ENCODE assay signal across 7 cellular contexts in the genomic region with DNA sequence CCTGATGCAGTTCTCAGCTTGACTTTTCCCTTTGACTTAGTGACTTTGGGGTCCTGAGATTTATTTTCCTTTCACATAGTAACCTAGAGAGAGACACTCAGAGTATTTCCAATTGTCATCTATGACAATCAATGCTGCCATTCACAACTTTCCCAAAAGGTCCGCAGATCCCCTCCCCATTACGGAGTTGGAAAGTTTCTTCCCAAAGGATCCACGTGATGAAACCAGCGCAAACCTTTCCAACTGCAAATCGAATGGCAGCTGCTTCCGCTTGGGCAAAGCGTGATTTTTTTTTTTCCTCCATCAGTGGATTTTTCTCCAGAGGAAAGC. TPM values are rescaled to one million over a fixed set of nuclear protein-coding genes. Genes with fewer than 3 reads are reported as not detected.
DNase-seq lines count a peak whose midpoint lies in the region; ATAC-seq lines count a peak whose summit lies in the region.

No MANE protein-coding gene starts in this region.

- no peaks in the 10 kb centered on the region for H3K36me3 ChIP-seq in NT2/D1 (ENCODE audit: insufficient read depth, insufficient read length, low read length)

- peak overlapping the region; percentile 85 to 94 for H3K4me3 Mint-ChIP-seq in effector memory CD8-positive, alpha-beta T cell
- peak overlapping the region; percentile 90 to 96 (median 94) for H3K4me3 Mint-ChIP-seq in naive B cell

- no peaks in the 10 kb centered on the region for H3K36me3 Mint-ChIP-seq in effector memory CD8-positive, alpha-beta T cell (ENCODE audit: insufficient read depth)
- no peaks in the 10 kb centered on the region for H3K36me3 Mint-ChIP-seq in naive B cell

- peaks cover 5% of the 10 kb centered on the region; the same call in 1 of the 2 replicates for H3K9me3 ChIP-seq in NT2/D1 (ENCODE audit: insufficient read depth, low read length)

- peaks cover 15 to 20% of the 10 kb centered on the region in 2 donors for H3K4me1 Mint-ChIP-seq in effector memory CD8-positive, alpha-beta T cell (ENCODE audit: low read depth in 2 of 2)
- peaks cover 5 to 33% (median 12%) of the 10 kb centered on the region in 3 donors for H3K4me1 Mint-ChIP-seq in naive B cell

- H3K4me3 ChIP-seq in NT2/D1 (ENCODE audit: insufficient read length, low read depth), result peak overlapping the region; percentile 88

- H3K9me3 Mint-ChIP-seq in effector memory CD8-positive, alpha-beta T cell, result no peaks in the 10 kb centered on the region
- H3K9me3 Mint-ChIP-seq in naive B cell, result no peaks in the 10 kb centered on the region

- H3K27ac Mint-ChIP-seq in effector memory CD8-positive, alpha-beta T cell, result peak overlapping the region; percentile 89 to 92
- peak overlapping the region; percentile 84 to 98 (median 91) for H3K27ac Mint-ChIP-seq in naive B cell

- no peak for DNase-seq in NT2/D1 (ENCODE audit: low read depth, low spot score)
- no peak for DNase-seq in effector memory CD8-positive, alpha-beta T cell
- no peak for DNase-seq in naive B cell
- no peak for DNase-seq in SK-N-DZ (ENCODE audit: low spot score)
- no peak for DNase-seq in stimulated activated CD8-positive, alpha-beta memory T cell treated with anti-CD3 and anti-CD28 coated beads, Interleukin-4, amount 100 ng/mL, for 48 hours

- no peaks in the 10 kb centered on the region for H3K27me3 Mint-ChIP-seq in effector memory CD8-positive, alpha-beta T cell
- H3K27me3 Mint-ChIP-seq in naive B cell, result peaks cover 0 to 4% (median 0%) of the 10 kb centered on the region in 3 donors

- H3K9ac ChIP-seq in NT2/D1 (ENCODE audit: insufficient read length, low read depth), result peak overlapping the region; percentile 96

- ATAC-seq in GM19324 (IDR thresholded peaks at IDR 0.05; ENCODE audit: low FRiP score, unreplicated experiment) (peak; percentile 4), naive B cell (ENCODE audit: low read depth in 2 of 2) (no peak), GM21515 (IDR thresholded peaks at IDR 0.05; ENCODE audit: unreplicated experiment) (no peak)
- peak; percentile 2 for ATAC-seq in effector memory CD8-positive, alpha-beta T cell (replicated peaks)

- no peaks in the 10 kb centered on the region for H3K4me1 ChIP-seq in NT2/D1 (ENCODE audit: insufficient read depth, insufficient read length)

- H3K27me3 ChIP-seq in NT2/D1 (ENCODE audit: insufficient read depth, insufficient read length), result no peaks in the 10 kb centered on the region

RNA-seq across cellular contexts. Expression of gene FCSK, which starts 0.5 kb away (rescaled TPM):
- 1 to 10 TPM; 2.5 to 5.8 (median 4.7) TPM for polyA plus RNA-seq in naive B cell (ENCODE audit: low read depth in 6 of 6)
- 5.6 and 8.2 TPM in 2 replicates for polyA plus RNA-seq in SK-N-DZ (2014; cell fraction: cytosol; rRNA removed)
- polyA plus RNA-seq in SK-N-DZ (2014; cell fraction: nucleus; rRNA removed), result 34.9 and 44.3 TPM in 2 replicates

RNA-seq across cellular contexts. Expression of gene ST3GAL2, which starts 15.0 kb away (rescaled TPM):
- polyA plus RNA-seq in naive B cell (ENCODE audit: low read depth in 6 of 6), result 10 to 100 TPM; 12.7 to 28.7 (median 22.3) TPM
- 31.8 and 44.0 TPM in 2 replicates for polyA plus RNA-seq in SK-N-DZ (2014; cell fraction: cytosol; rRNA removed)
- polyA plus RNA-seq in SK-N-DZ (2014; cell fraction: nucleus; rRNA removed), result 12.1 and 15.1 TPM in 2 replicates

Comparison
In these comparisons a context has a peak if more than half of its experiments do, and no peak if none do; other contexts are left out.
1. ATAC-seq: peak in GM19324 (single experiment) and effector memory CD8-positive, alpha-beta T cell (single experiment); none in naive B cell (0 of 2) and GM21515 (single experiment).